29 cellular contexts compared by ENCODE assay signal in genomic region chr4:119733431-119733830, GRCh38.
A peak's percentile ranks its signal among the peaks of the same experiment; 100 is the strongest.
DNase-seq lines count a peak whose midpoint lies in the region; ATAC-seq and TF ChIP-seq lines count a peak whose summit lies in the region.
"Had no signal": no experiment of that assay in that cellular context is flagged by ENCODE, and none has a peak within 500 bp of the region (broad histone marks: within the 10 kb centered on the region; RNA-seq: fewer than 3 reads in every experiment).

No MANE protein-coding gene starts in this region.

- H3K4ac ChIP-seq in mesenchymal stem cell (ENCODE audit: low read depth in 1 of 2, low read length in 2 of 2) = no peak overlapping the region
- no peak overlapping the region for H3K4ac ChIP-seq in mesendoderm (ENCODE audit: low read depth, low read length)

- peaks cover 3% of the 10 kb centered on the region for H3K36me3 Mint-ChIP-seq in chondrocyte (ENCODE audit: low read depth)
- H3K36me3 Mint-ChIP-seq in stimulated activated memory B cell treated with anti-CD40 and anti-IgM and Interleukin-4, amounts not matched to agents 10 μg/mL and 1 μg/mL and 100 μg/mL, for 72 hours = no peaks in the 10 kb centered on the region
- H3K36me3 Mint-ChIP-seq: activated CD4-positive, alpha-beta memory T cell treated with anti-CD3 and anti-CD28 coated beads for 36 hours; activated naive CD8-positive, alpha-beta T cell; CD4-positive, alpha-beta memory T cell had no signal

- DNase-seq in AG10803 (ENCODE audit: low read depth) = peak; percentile 29
- peak; percentile 52 for DNase-seq in NCI-H226
- DNase-seq in chondrocyte (ENCODE audit: low spot score) = no peak
- peak; percentile 61 for DNase-seq in mesenchymal stem cell
- no peak for DNase-seq in G401 (ENCODE audit: low spot score)
- DNase-seq in mesendoderm = no peak
- DNase-seq: activated CD4-positive, alpha-beta memory T cell treated with anti-CD3 and anti-CD28 coated beads for 36 hours; activated CD4-positive, CD25-positive, alpha-beta regulatory T cell; activated CD8-positive, alpha-beta memory T cell treated with anti-CD3 and anti-CD28 coated beads, Interleukin-2, amount 50 U/mL, for 4 hours; AML-193; CD4-positive, alpha-beta memory T cell; effector memory CD4-positive, alpha-beta T cell; erythroblast; GOT3; hypothalamus; left ventricle myocardium superior; naive thymus-derived CD8-positive, alpha-beta T cell; NCI-H1092 treated with DMSO at 0.1 percent for 48 hours; NCI-H1930; NCI-H526 treated with DMSO at 0.1 percent for 48 hours; occipital lobe; stimulated activated CD8-positive, alpha-beta memory T cell treated with anti-CD3 and anti-CD28 coated beads, Interleukin-4, amount 100 ng/mL, for 48 hours; stomach; transverse colon had no signal

- peak overlapping the region in 1 of 2 experiments; percentile 66 for H2BK12ac ChIP-seq in mesenchymal stem cell (ENCODE audit: low read length in 2 of 2)

- H3K14ac ChIP-seq in mesenchymal stem cell (ENCODE audit: low read length in 2 of 2) = no peak overlapping the region

- no peak for ATAC-seq in stimulated activated memory B cell treated with anti-CD40 and anti-IgM and Interleukin-4, amounts not matched to agents 10 μg/mL and 1 μg/mL and 100 μg/mL, for 72 hours
- no peak for ATAC-seq in GM21360 (IDR thresholded peaks at IDR 0.05; ENCODE audit: unreplicated experiment)
- ATAC-seq: left ventricle myocardium superior; naive thymus-derived CD8-positive, alpha-beta T cell had no signal

- no peak overlapping the region for H4K5ac ChIP-seq in mesendoderm (ENCODE audit: low read length)

- H2AK5ac ChIP-seq in mesenchymal stem cell (ENCODE audit: low read length, severe bottlenecking) (peak overlapping the region; percentile 27), mesendoderm (ENCODE audit: low read length) (no peak overlapping the region)

- H3K79me1 ChIP-seq in mesenchymal stem cell (replicated peaks; ENCODE audit: low read length, poor library complexity, severe bottlenecking) (no peaks in the 10 kb centered on the region), mesendoderm (ENCODE audit: low read length) (no peaks in the 10 kb centered on the region)

- no peak overlapping the region for H3K56ac ChIP-seq in mesendoderm (ENCODE audit: low read length)

- H3K9me3 Mint-ChIP-seq in chondrocyte (ENCODE audit: low read depth) = peaks cover 5% of the 10 kb centered on the region
- no peaks in the 10 kb centered on the region for H3K9me3 Mint-ChIP-seq in stimulated activated memory B cell treated with anti-CD40 and anti-IgM and Interleukin-4, amounts not matched to agents 10 μg/mL and 1 μg/mL and 100 μg/mL, for 72 hours
- H3K9me3 Mint-ChIP-seq: activated CD4-positive, alpha-beta memory T cell treated with anti-CD3 and anti-CD28 coated beads for 36 hours; activated T-helper 2 cell treated with anti-CD3 and anti-CD28 coated beads, Interferon-gamma antibody, Interleukin-2, Interleukin-4, amounts not matched to agents 10 μg/mL and 5 μg/mL and 100 μg/mL, durations not matched to agents 14 hours and 24 hours and 36 hours had no signal

- in situ Hi-C loops in G401 (cut with HindIII; ENCODE audit: low sequenced_read_pairs) = no loop called here

- H3K36me3 ChIP-seq in mesenchymal stem cell (ENCODE audit: control insufficient read depth in 1 of 2, insufficient read depth in 2 of 2, low read depth in 1 of 2, low read length in 2 of 2) (no peaks in the 10 kb centered on the region), mesendoderm (ENCODE audit: control insufficient read depth, insufficient read depth, low read length) (no peaks in the 10 kb centered on the region)
- H3K36me3 ChIP-seq: stomach, transverse colon had no signal

- H3K4me2 ChIP-seq in mesenchymal stem cell (ENCODE audit: low read length, poor library complexity, severe bottlenecking) (no peak overlapping the region), mesendoderm (ENCODE audit: low read length) (no peak overlapping the region)

- no peak overlapping the region for H3K4me3 Mint-ChIP-seq in chondrocyte (ENCODE audit: unreplicated experiment)
- H3K4me3 Mint-ChIP-seq in stimulated activated memory B cell treated with anti-CD40 and anti-IgM and Interleukin-4, amounts not matched to agents 10 μg/mL and 1 μg/mL and 100 μg/mL, for 72 hours = no peak overlapping the region
- H3K4me3 Mint-ChIP-seq: activated CD4-positive, alpha-beta memory T cell treated with anti-CD3 and anti-CD28 coated beads for 36 hours; activated naive CD8-positive, alpha-beta T cell; CD4-positive, alpha-beta memory T cell; naive thymus-derived CD8-positive, alpha-beta T cell had no signal

- TF ChIP-seq CTCF in AG10803 (conservative IDR thresholded peaks at IDR 0.05; ENCODE audit: low read length) (no peak), chondrocyte (IDR thresholded peaks at IDR 0.05) (no peak)

- H3K18ac ChIP-seq in mesenchymal stem cell (ENCODE audit: low read depth in 1 of 2, low read length in 2 of 2) (no peak overlapping the region), mesendoderm (ENCODE audit: low read length) (no peak overlapping the region)

- H3K27ac ChIP-seq in mesenchymal stem cell (ENCODE audit: low read length, poor library complexity, severe bottlenecking) = no peak overlapping the region
- no peak overlapping the region for H3K27ac ChIP-seq in mesendoderm (ENCODE audit: low read depth, low read length)
- H3K27ac ChIP-seq: skin epidermis had no signal

- H2BK5ac ChIP-seq in mesenchymal stem cell (ENCODE audit: low read depth, low read length, poor library complexity, severe bottlenecking) (no peak overlapping the region), mesendoderm (ENCODE audit: low read length) (no peak overlapping the region)

- no peak overlapping the region for H2AFZ ChIP-seq in mesenchymal stem cell (ENCODE audit: low read depth, low read length)

- WGBS in mesenchymal stem cell = 89% methylated on average over 1 of the region's 1 CpG
- no CpG with 5 or more reads among the region's 1 CpG for WGBS in mesendoderm (ENCODE audit: extremely low coverage, insufficient coverage, low lambda C conversion rate)

- H4K8ac ChIP-seq in mesenchymal stem cell (ENCODE audit: low read length) (no peak overlapping the region), mesendoderm (ENCODE audit: low read depth, low read length) (no peak overlapping the region)

- peaks cover 3% of the 10 kb centered on the region for H3K4me1 ChIP-seq in mesenchymal stem cell (ENCODE audit: control insufficient read depth, insufficient read depth, low read depth, low read length)
- no peaks in the 10 kb centered on the region for H3K4me1 ChIP-seq in mesendoderm (ENCODE audit: control insufficient read depth, low read depth, low read length)

- no peaks in the 10 kb centered on the region for H3K9me3 ChIP-seq in mesenchymal stem cell (ENCODE audit: control insufficient read depth, low read length)
- H3K9me3 ChIP-seq: transverse colon had no signal

- peak overlapping the region; percentile 19 for H3K27ac Mint-ChIP-seq in chondrocyte (ENCODE audit: unreplicated experiment)
- H3K27ac Mint-ChIP-seq in stimulated activated memory B cell treated with anti-CD40 and anti-IgM and Interleukin-4, amounts not matched to agents 10 μg/mL and 1 μg/mL and 100 μg/mL, for 72 hours = no peak overlapping the region
- H3K27ac Mint-ChIP-seq: activated CD4-positive, alpha-beta memory T cell treated with anti-CD3 and anti-CD28 coated beads for 36 hours; activated naive CD8-positive, alpha-beta T cell; activated T-helper 2 cell treated with anti-CD3 and anti-CD28 coated beads, Interferon-gamma antibody, Interleukin-2, Interleukin-4, amounts not matched to agents 10 μg/mL and 5 μg/mL and 100 μg/mL, durations not matched to agents 14 hours and 24 hours and 36 hours; CD4-positive, alpha-beta memory T cell; naive thymus-derived CD8-positive, alpha-beta T cell had no signal

- no peaks in the 10 kb centered on the region for H3K79me2 ChIP-seq in mesendoderm (ENCODE audit: control insufficient read depth, insufficient read depth, low read length)

- H3K27me3 ChIP-seq in mesenchymal stem cell (ENCODE audit: control insufficient read depth in 1 of 2, insufficient read depth in 1 of 2, low read length in 2 of 2) (no peaks in the 10 kb centered on the region), mesendoderm (ENCODE audit: insufficient read depth, low read length, poor library complexity) (no peaks in the 10 kb centered on the region)
- H3K27me3 ChIP-seq: stomach, transverse colon had no signal

- H2BK120ac ChIP-seq in mesenchymal stem cell (ENCODE audit: low read depth, low read length) = peak overlapping the region; percentile 34
- H2BK120ac ChIP-seq in mesendoderm (ENCODE audit: low read depth, low read length) = no peak overlapping the region

- H3K4me3 ChIP-seq in AG10803 (ENCODE audit: low read length) = no peak overlapping the region
- no peak overlapping the region for H3K4me3 ChIP-seq in mesenchymal stem cell (ENCODE audit: insufficient read depth in 1 of 2, low read depth in 1 of 2, low read length in 2 of 2)
- no peak overlapping the region for H3K4me3 ChIP-seq in mesendoderm (ENCODE audit: low read length)
- H3K4me3 ChIP-seq: skin epidermis, stomach, transverse colon had no signal

- no peak overlapping the region for H4K91ac ChIP-seq in mesenchymal stem cell (ENCODE audit: low read length)

- H2BK15ac ChIP-seq in mesenchymal stem cell (ENCODE audit: low read depth, poor library complexity, severe bottlenecking) = no peak overlapping the region
- no peak overlapping the region for H2BK15ac ChIP-seq in mesendoderm (replicated peaks; ENCODE audit: low read depth)

- no peaks in the 10 kb centered on the region for H3K27me3 Mint-ChIP-seq in chondrocyte (ENCODE audit: low read depth)
- no peaks in the 10 kb centered on the region for H3K27me3 Mint-ChIP-seq in stimulated activated memory B cell treated with anti-CD40 and anti-IgM and Interleukin-4, amounts not matched to agents 10 μg/mL and 1 μg/mL and 100 μg/mL, for 72 hours

- H3K9ac ChIP-seq in mesenchymal stem cell (ENCODE audit: low read length) (no peak overlapping the region), mesendoderm (ENCODE audit: low read length) (no peak overlapping the region)

- peaks cover 75% of the 10 kb centered on the region for H3K4me1 Mint-ChIP-seq in chondrocyte (ENCODE audit: low read depth)
- H3K4me1 Mint-ChIP-seq in stimulated activated memory B cell treated with anti-CD40 and anti-IgM and Interleukin-4, amounts not matched to agents 10 μg/mL and 1 μg/mL and 100 μg/mL, for 72 hours = no peaks in the 10 kb centered on the region
- H3K4me1 Mint-ChIP-seq: CD4-positive, alpha-beta memory T cell; naive thymus-derived CD8-positive, alpha-beta T cell had no signal

- H3K23ac ChIP-seq in mesenchymal stem cell (ENCODE audit: low read length in 2 of 2) (no peak overlapping the region), mesendoderm (ENCODE audit: low read length) (no peak overlapping the region)

Comparison
In these comparisons a context has a peak if more than half of its experiments do, and no peak if none do; other contexts are left out.
1. DNase-seq: peak in AG10803 (single experiment), NCI-H226 (single experiment) and mesenchymal stem cell (single experiment); none in chondrocyte (single experiment), G401 (single experiment) and mesendoderm (single experiment).